ENCODE assay signal across 12 cellular contexts in the genomic region with DNA sequence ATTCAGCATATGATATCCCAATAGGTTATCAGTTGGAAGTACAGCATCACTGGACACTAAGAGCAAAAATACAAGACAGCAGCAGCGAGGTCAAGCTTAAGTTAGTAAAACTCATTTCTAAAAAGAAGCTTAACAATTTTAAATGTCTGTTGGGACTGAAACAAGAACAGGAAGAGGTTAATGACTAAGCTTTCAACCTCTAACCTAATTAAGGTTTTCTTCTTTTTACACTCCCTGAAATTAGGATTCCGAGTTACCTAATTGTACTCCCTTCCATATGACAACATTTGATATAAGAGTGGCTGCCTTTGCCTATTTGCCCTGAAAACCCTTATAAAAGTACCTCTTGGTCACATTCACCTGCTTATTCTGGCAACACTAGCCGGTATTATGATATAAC. TPM values are rescaled to one million over a fixed set of nuclear protein-coding genes. Genes with fewer than 3 reads are reported as not detected.
DNase-seq lines count a peak whose midpoint lies in the region; ATAC-seq and TF ChIP-seq lines count a peak whose summit lies in the region.
"Had no signal": no experiment of that assay in that cellular context is flagged by ENCODE, and none has a peak within 500 bp of the region (broad histone marks: within the 10 kb centered on the region; RNA-seq: fewer than 3 reads in every experiment).

No MANE protein-coding gene starts in this region.

- H3K4me3 Mint-ChIP-seq in T-helper 2 cell treated with Interferon-gamma antibody and Interleukin-4, amounts not matched to agents 5 μg/mL and 100 μg/mL, for 36 hours: peak overlapping the region; percentile 77
- H3K4me3 Mint-ChIP-seq in glutamatergic neuron (ENCODE audit: unreplicated experiment) (peak overlapping the region; percentile 13), progenitor cell of endocrine pancreas (ENCODE audit: low read depth) (no peak overlapping the region)

- TF ChIP-seq CTCF in GM20000 (IDR thresholded peaks at IDR 0.05; ENCODE audit: extremely low read depth, missing control alignments) (no peak), glutamatergic neuron (IDR thresholded peaks at IDR 0.05; ENCODE audit: partially characterized antibody, unreplicated experiment) (no peak), progenitor cell of endocrine pancreas (IDR thresholded peaks at IDR 0.05; ENCODE audit: unreplicated experiment) (no peak)

- peaks cover 66% of the 10 kb centered on the region for H3K4me1 Mint-ChIP-seq in T-helper 2 cell treated with Interferon-gamma antibody and Interleukin-4, amounts not matched to agents 5 μg/mL and 100 μg/mL, for 36 hours (ENCODE audit: low read depth)
- H3K4me1 Mint-ChIP-seq in glutamatergic neuron (ENCODE audit: low read depth, unreplicated experiment): peaks cover 31% of the 10 kb centered on the region
- H3K4me1 Mint-ChIP-seq in progenitor cell of endocrine pancreas (ENCODE audit: low read depth): peaks cover 23% of the 10 kb centered on the region

- ATAC-seq in HG02840 (IDR thresholded peaks at IDR 0.05; ENCODE audit: low FRiP score, unreplicated experiment): no peak
- ATAC-seq in HG03432 (IDR thresholded peaks at IDR 0.05; ENCODE audit: unreplicated experiment): no peak

- no peaks in the 10 kb centered on the region for H3K9me3 Mint-ChIP-seq in T-helper 2 cell treated with Interferon-gamma antibody and Interleukin-4, amounts not matched to agents 5 μg/mL and 100 μg/mL, for 36 hours
- H3K9me3 Mint-ChIP-seq in glutamatergic neuron (ENCODE audit: unreplicated experiment) (peaks cover 10% of the 10 kb centered on the region), progenitor cell of endocrine pancreas (ENCODE audit: low read depth) (no peaks in the 10 kb centered on the region)

- peaks cover 34% of the 10 kb centered on the region for H3K36me3 Mint-ChIP-seq in T-helper 2 cell treated with Interferon-gamma antibody and Interleukin-4, amounts not matched to agents 5 μg/mL and 100 μg/mL, for 36 hours (ENCODE audit: low read depth)
- H3K36me3 Mint-ChIP-seq in glutamatergic neuron (ENCODE audit: unreplicated experiment) (no peaks in the 10 kb centered on the region), progenitor cell of endocrine pancreas (ENCODE audit: insufficient read depth) (peaks cover 3% of the 10 kb centered on the region)

- DNase-seq in CD1c-positive myeloid dendritic cell (ENCODE audit: extremely low spot score) (peak; percentile 7), GM20000 (ENCODE audit: low spot score) (peak; percentile 35), glutamatergic neuron (no peak), NCI-H1436 treated with DMSO at 0.1 percent for 48 hours (lab: John Stamatoyannopoulos, UW) (no peak), progenitor cell of endocrine pancreas (ENCODE audit: low spot score, unreplicated experiment) (no peak)
- no peak for DNase-seq in T-helper 2 cell treated with Interferon-gamma antibody and Interleukin-4, amounts not matched to agents 5 μg/mL and 100 μg/mL, for 36 hours (ENCODE audit: low spot score)
- DNase-seq: H7, NCI-H2081 treated with DMSO at 0.1 percent for 48 hours, SW 1271, upper lobe of left lung had no signal

- H3K27ac Mint-ChIP-seq in T-helper 2 cell treated with Interferon-gamma antibody and Interleukin-4, amounts not matched to agents 5 μg/mL and 100 μg/mL, for 36 hours: peak overlapping the region; percentile 70
- peak overlapping the region; percentile 73 for H3K27ac Mint-ChIP-seq in glutamatergic neuron (ENCODE audit: unreplicated experiment)
- H3K27ac Mint-ChIP-seq in progenitor cell of endocrine pancreas: no peak overlapping the region

- H3K27me3 Mint-ChIP-seq in T-helper 2 cell treated with Interferon-gamma antibody and Interleukin-4, amounts not matched to agents 5 μg/mL and 100 μg/mL, for 36 hours (ENCODE audit: low read depth): no peaks in the 10 kb centered on the region
- H3K27me3 Mint-ChIP-seq in glutamatergic neuron (ENCODE audit: unreplicated experiment): peaks cover 4% of the 10 kb centered on the region
- H3K27me3 Mint-ChIP-seq in progenitor cell of endocrine pancreas: no peaks in the 10 kb centered on the region

RNA-seq across cellular contexts. Expression of a gene that starts 34.3 kb away (rescaled TPM):
- total RNA-seq in glutamatergic neuron (ENCODE audit: unreplicated experiment): 0.44 TPM
- 0.33 TPM in 1 of 2 replicates, not detected in the other for total RNA-seq in progenitor cell of endocrine pancreas
- total RNA-seq: H7 had no signal

RNA-seq across cellular contexts. Expression of a gene that starts 34.5 kb away (rescaled TPM):
- total RNA-seq in glutamatergic neuron (ENCODE audit: unreplicated experiment) (43.1 TPM), progenitor cell of endocrine pancreas (50.5 and 54.5 TPM in 2 replicates)

Comparison
In these comparisons a context has a peak if more than half of its experiments do, and no peak if none do; other contexts are left out.
1. DNase-seq: peak in CD1c-positive myeloid dendritic cell (single experiment) and GM20000 (single experiment); none in T-helper 2 cell treated with Interferon-gamma antibody and Interleukin-4, amounts not matched to agents 5 μg/mL and 100 μg/mL, for 36 hours (single experiment), glutamatergic neuron (single experiment), NCI-H1436 treated with DMSO at 0.1 percent for 48 hours (single experiment) and progenitor cell of endocrine pancreas (single experiment).